Comparison of ENCODE assay signal across 10 cellular contexts in the genomic region with DNA sequence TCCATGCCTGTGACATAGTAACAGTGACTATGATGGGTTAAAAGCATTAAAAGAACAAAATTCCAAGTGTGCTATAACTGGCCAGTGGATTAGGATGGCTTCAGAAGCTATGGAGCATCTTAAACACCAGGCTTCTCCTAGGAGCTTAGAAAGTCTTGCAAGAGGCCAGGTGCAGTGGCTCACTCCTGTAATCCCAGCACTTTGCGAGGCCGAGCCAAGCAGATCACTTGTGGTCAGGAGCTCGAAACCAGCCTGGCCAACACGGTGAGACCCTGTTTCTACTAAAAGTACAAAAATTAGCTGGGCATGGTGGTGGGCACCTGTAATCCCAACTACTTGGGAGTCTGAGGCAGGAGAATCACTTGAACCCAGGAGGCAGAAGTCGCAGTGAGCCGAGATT. TPM values are rescaled to one million over a fixed set of nuclear protein-coding genes. Genes with fewer than 3 reads are reported as not detected.
"Had no signal": no experiment of that assay in that cellular context is flagged by ENCODE, and none has a peak within 500 bp of the region (broad histone marks: within the 10 kb centered on the region; RNA-seq: fewer than 3 reads in every experiment).

No MANE protein-coding gene starts in this region.

RNA-seq across cellular contexts. Expression of gene SYT2, which starts 12.8 kb away (rescaled TPM):
- total RNA-seq: naive thymus-derived CD4-positive, alpha-beta T cell; natural killer cell; osteocyte; posterior vena cava; pulmonary artery endothelial cell; right atrium auricular region; sciatic nerve; smooth muscle cell; ureter; vagina had no signal
